In the genomic region with DNA sequence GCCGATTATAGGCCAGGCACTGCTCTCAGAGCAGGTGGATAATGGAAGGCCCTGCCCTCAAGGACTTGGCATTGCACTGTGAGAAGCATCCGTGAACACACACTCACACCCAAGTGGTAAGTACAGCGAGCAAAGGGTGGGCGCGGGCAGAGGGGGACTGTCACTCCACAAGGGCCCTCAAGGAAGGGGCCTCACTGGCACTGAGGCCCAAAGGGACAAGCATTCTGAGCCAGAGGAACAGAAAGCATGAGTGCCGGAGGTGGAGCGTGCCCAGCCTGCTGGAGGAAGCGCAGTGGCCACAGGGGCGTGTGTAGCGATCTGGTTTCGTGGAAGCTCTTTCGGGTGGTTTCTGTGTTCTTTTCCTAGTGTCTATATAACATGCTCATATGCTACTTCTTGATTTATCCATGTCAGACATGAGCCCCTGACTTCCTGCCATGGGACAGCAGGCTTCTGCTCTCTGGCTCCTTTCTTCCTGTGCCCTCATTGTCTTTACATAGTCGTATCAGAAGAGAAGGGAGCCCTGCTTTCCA, we compare ENCODE assay signal across 25 cellular contexts.
"Had no signal": no experiment of that assay in that cellular context is flagged by ENCODE, and none has a peak within 500 bp of the region (broad histone marks: within the 10 kb centered on the region; RNA-seq: fewer than 3 reads in every experiment).

No MANE protein-coding gene starts in this region.

- H3K4me1 ChIP-seq: left lung, pancreas, prostate gland, stomach, testis, thyroid gland, transverse colon, upper lobe of left lung had no signal

- H3K27ac ChIP-seq: left lung, pancreas, prostate gland, skin epidermis, stomach, testis, thyroid gland, transverse colon, upper lobe of left lung had no signal

- H3K36me3 Mint-ChIP-seq: naive B cell; natural killer cell; stimulated activated naive B cell treated with anti-CD40 and anti-IgM and Interleukin-4, amounts not matched to agents 10 μg/mL and 1 μg/mL and 100 μg/mL, for 72 hours had no signal

- H3K9me3 ChIP-seq: left lung, pancreas, prostate gland, stomach, testis, thyroid gland, transverse colon, upper lobe of left lung had no signal

- H3K4me3 ChIP-seq: left lung, lung, pancreas, prostate gland, skin epidermis, stomach, testis, thyroid gland, transverse colon, upper lobe of left lung had no signal

- H3K27ac Mint-ChIP-seq: mesothelial cell of epicardium; natural killer cell; stimulated activated naive B cell treated with anti-CD40 and anti-IgM and Interleukin-4, amounts not matched to agents 10 μg/mL and 1 μg/mL and 100 μg/mL, for 72 hours had no signal

- H3K4me3 Mint-ChIP-seq: mesothelial cell of epicardium; naive B cell; natural killer cell; stimulated activated naive B cell treated with anti-CD40 and anti-IgM and Interleukin-4, amounts not matched to agents 10 μg/mL and 1 μg/mL and 100 μg/mL, for 72 hours had no signal

- H3K36me3 ChIP-seq: left lung, pancreas, prostate gland, stomach, thyroid gland, transverse colon, upper lobe of left lung had no signal

- DNase-seq: hippocampal formation; kidney; left colon; left lung; mesendoderm; naive B cell; natural killer cell; pancreas; retina; right cardiac atrium; stimulated activated CD4-positive, alpha-beta T cell treated with anti-CD3 and anti-CD28 coated beads, Interleukin-12 subunit alpha, Interleukin-12 subunit beta, amount 100 ng/mL, for 4 hours; stimulated activated CD4-positive, alpha-beta T cell treated with anti-CD3 and anti-CD28 coated beads, Interleukin-15, amount 100 ng/mL, for 24 hours; stimulated activated CD4-positive, alpha-beta T cell treated with anti-CD3 and anti-CD28 coated beads, Interleukin-2, amount 100 ng/mL, for 24 hours; stimulated activated CD4-positive, alpha-beta T cell treated with anti-CD3 and anti-CD28 coated beads, Interleukin-4, amount 100 ng/mL, for 1 hour; stimulated activated naive B cell treated with anti-CD40 and anti-IgM and Interleukin-4, amounts not matched to agents 10 μg/mL and 1 μg/mL and 100 μg/mL, for 72 hours; stimulated activated naive CD8-positive, alpha-beta T cell treated with anti-CD3 and anti-CD28 coated beads, Interleukin-15, Interleukin-2, amounts not matched to agents 100 U/mL and 50 U/mL, for 24 hours; stomach; testis; thyroid gland; transverse colon had no signal

- H3K4me1 Mint-ChIP-seq: mesothelial cell of epicardium; natural killer cell; stimulated activated naive B cell treated with anti-CD40 and anti-IgM and Interleukin-4, amounts not matched to agents 10 μg/mL and 1 μg/mL and 100 μg/mL, for 72 hours had no signal

- H3K9me3 Mint-ChIP-seq: mesothelial cell of epicardium; naive B cell; natural killer cell; stimulated activated naive B cell treated with anti-CD40 and anti-IgM and Interleukin-4, amounts not matched to agents 10 μg/mL and 1 μg/mL and 100 μg/mL, for 72 hours had no signal

- H3K27me3 ChIP-seq: left lung, pancreas, stomach, testis, thyroid gland, transverse colon, upper lobe of left lung had no signal
